19 cellular contexts compared by ENCODE assay signal in genomic region chr21:46181436-46181835, GRCh38. TPM values are rescaled to one million over a fixed set of nuclear protein-coding genes. Genes with fewer than 3 reads are reported as not detected.
A peak's percentile ranks its signal among the peaks of the same experiment; 100 is the strongest.
DNase-seq lines count a peak whose midpoint lies in the region; ATAC-seq and TF ChIP-seq lines count a peak whose summit lies in the region.
"Had no signal": no experiment of that assay in that cellular context is flagged by ENCODE, and none has a peak within 500 bp of the region (broad histone marks: within the 10 kb centered on the region; RNA-seq: fewer than 3 reads in every experiment).

No MANE protein-coding gene starts in this region.

- peaks cover 6% of the 10 kb centered on the region for H3K27me3 Mint-ChIP-seq in activated CD8-positive, alpha-beta memory T cell treated with anti-CD3 and anti-CD28 coated beads, Interleukin-2, amount 10 ng/mL, durations not matched to agents 7 days and 5 days
- H3K27me3 Mint-ChIP-seq in osteocyte (ENCODE audit: unreplicated experiment) = no peaks in the 10 kb centered on the region

- TF ChIP-seq CTCF in osteocyte (IDR thresholded peaks at IDR 0.05) = no peak

- H3K9ac ChIP-seq in HUES6 (ENCODE audit: low read length) = peak overlapping the region; percentile 13

- H3K4me3 ChIP-seq in HUES6 (ENCODE audit: low read depth, low read length) = 0 out of 2 replicates have a peak overlapping the region, but pooled peaks have one; percentile 16
- H3K4me3 ChIP-seq: MG63, PC-9 had no signal

- H3K9me3 ChIP-seq in HUES6 (ENCODE audit: control insufficient read depth, insufficient read depth, low read depth, low read length) = peaks cover 3% of the 10 kb centered on the region; the same call in 1 of the 2 replicates

- H3K4me3 Mint-ChIP-seq in activated CD8-positive, alpha-beta memory T cell treated with anti-CD3 and anti-CD28 coated beads, Interleukin-2, amount 10 ng/mL, durations not matched to agents 7 days and 5 days = no peak overlapping the region
- H3K4me3 Mint-ChIP-seq in osteocyte (ENCODE audit: unreplicated experiment) = no peak overlapping the region
- H3K4me3 Mint-ChIP-seq: CD4-positive, alpha-beta memory T cell had no signal

- peaks cover 21% of the 10 kb centered on the region for H3K4me1 ChIP-seq in HUES6 (ENCODE audit: control insufficient read depth, insufficient read depth, low read length)

- no peak overlapping the region for H3K27ac Mint-ChIP-seq in activated CD8-positive, alpha-beta memory T cell treated with anti-CD3 and anti-CD28 coated beads, Interleukin-2, amount 10 ng/mL, durations not matched to agents 7 days and 5 days
- no peak overlapping the region for H3K27ac Mint-ChIP-seq in osteocyte (ENCODE audit: unreplicated experiment)
- no peak overlapping the region for H3K27ac Mint-ChIP-seq in activated naive CD4-positive, alpha-beta T cell treated with anti-CD3 and anti-CD28 coated beads, Interleukin-2, amount 50 U/mL, for 72 hours
- H3K27ac Mint-ChIP-seq: CD4-positive, alpha-beta memory T cell had no signal

- no peaks in the 10 kb centered on the region for H3K36me3 Mint-ChIP-seq in activated CD8-positive, alpha-beta memory T cell treated with anti-CD3 and anti-CD28 coated beads, Interleukin-2, amount 10 ng/mL, durations not matched to agents 7 days and 5 days
- H3K36me3 Mint-ChIP-seq in osteocyte (ENCODE audit: unreplicated experiment) = peaks cover 5% of the 10 kb centered on the region
- peaks cover 0 to 4% of the 10 kb centered on the region in 2 donors for H3K36me3 Mint-ChIP-seq in activated naive CD4-positive, alpha-beta T cell treated with anti-CD3 and anti-CD28 coated beads, Interleukin-2, amount 50 U/mL, for 72 hours
- H3K36me3 Mint-ChIP-seq: CD4-positive, alpha-beta memory T cell had no signal

- H3K9me3 Mint-ChIP-seq in activated CD8-positive, alpha-beta memory T cell treated with anti-CD3 and anti-CD28 coated beads, Interleukin-2, amount 10 ng/mL, durations not matched to agents 7 days and 5 days (ENCODE audit: low read depth) = no peaks in the 10 kb centered on the region
- peaks cover 12% of the 10 kb centered on the region for H3K9me3 Mint-ChIP-seq in osteocyte (ENCODE audit: unreplicated experiment)
- no peaks in the 10 kb centered on the region for H3K9me3 Mint-ChIP-seq in activated naive CD4-positive, alpha-beta T cell treated with anti-CD3 and anti-CD28 coated beads, Interleukin-2, amount 50 U/mL, for 72 hours

- H3K4me1 Mint-ChIP-seq in activated CD8-positive, alpha-beta memory T cell treated with anti-CD3 and anti-CD28 coated beads, Interleukin-2, amount 10 ng/mL, durations not matched to agents 7 days and 5 days = peaks cover 14% of the 10 kb centered on the region
- H3K4me1 Mint-ChIP-seq in osteocyte (ENCODE audit: unreplicated experiment) = peaks cover 12% of the 10 kb centered on the region

- H3K27me3 ChIP-seq in HUES6 (ENCODE audit: control insufficient read depth, insufficient read depth, low read length) = no peaks in the 10 kb centered on the region
- H3K27me3 ChIP-seq: MG63 had no signal

- CTCF ChIA-PET in activated CD8-positive, alpha-beta memory T cell treated with anti-CD3 and anti-CD28 coated beads, Interleukin-2, amount 10 ng/mL, durations not matched to agents 7 days and 5 days (lab: Charles Lee) = no interaction called here

- H3K27ac ChIP-seq in HUES6 (ENCODE audit: low read depth, low read length) = 0 out of 2 replicates have a peak overlapping the region, but pooled peaks have one; percentile 34
- H3K27ac ChIP-seq: PC-9 had no signal

- peaks cover 5% of the 10 kb centered on the region; the same call in 1 of the 2 replicates for H3K36me3 ChIP-seq in HUES6 (ENCODE audit: control insufficient read depth, insufficient read depth, low read length)
- H3K36me3 ChIP-seq: MG63 had no signal

- peak; percentile 34 for DNase-seq in activated CD8-positive, alpha-beta memory T cell treated with anti-CD3 and anti-CD28 coated beads, Interleukin-2, amount 10 ng/mL, durations not matched to agents 7 days and 5 days
- no peak for DNase-seq in activated CD8-positive, alpha-beta memory T cell treated with anti-CD3 and anti-CD28 coated beads, Interleukin-2, amount 50 U/mL, for 48 hours
- peak; percentile 3 for DNase-seq in iPS-NIHi7 (ENCODE audit: extremely low spot score)
- peak; percentile 83 for DNase-seq in osteocyte (ENCODE audit: extremely low spot score, unreplicated experiment)
- no peak for DNase-seq in DMS53 (lab: John Stamatoyannopoulos, UW)
- no peak for DNase-seq in activated naive CD4-positive, alpha-beta T cell treated with anti-CD3 and anti-CD28 coated beads, Interleukin-2, amount 50 U/mL, for 72 hours (ENCODE audit: low spot score in 2 of 2)
- DNase-seq in ecto neural progenitor cell (ENCODE audit: low spot score) = no peak
- DNase-seq: 8988T; Calu3; CD4-positive, alpha-beta memory T cell; DMS79; GOT3; Karpas-422; MG63; NCI-H1092; NCI-H2081; NCI-H510A treated with DMSO at 0.1 percent for 48 hours; PC-9 had no signal

- no peak for ATAC-seq in activated CD8-positive, alpha-beta memory T cell treated with anti-CD3 and anti-CD28 coated beads, Interleukin-2, amount 10 ng/mL, durations not matched to agents 7 days and 5 days
- ATAC-seq in activated naive CD4-positive, alpha-beta T cell treated with anti-CD3 and anti-CD28 coated beads, Interleukin-2, amount 50 U/mL, for 72 hours = no peak

RNA-seq across cellular contexts. Expression of gene SPATC1L, which starts 2.8 kb away (rescaled TPM):
- 1 to 10 TPM; 4.2 to 4.8 TPM for total RNA-seq in activated CD8-positive, alpha-beta memory T cell treated with anti-CD3 and anti-CD28 coated beads, Interleukin-2, amount 10 ng/mL, durations not matched to agents 7 days and 5 days
- 17.5 and 18.9 TPM in 2 replicates for total RNA-seq in osteocyte
- 1 to 10 TPM; 7.1 to 8.9 TPM for total RNA-seq in activated naive CD4-positive, alpha-beta T cell treated with anti-CD3 and anti-CD28 coated beads, Interleukin-2, amount 50 U/mL, for 72 hours

RNA-seq across cellular contexts. Expression of gene FTCD, which starts 26.1 kb away (rescaled TPM):
- not detected for total RNA-seq in activated CD8-positive, alpha-beta memory T cell treated with anti-CD3 and anti-CD28 coated beads, Interleukin-2, amount 10 ng/mL, durations not matched to agents 7 days and 5 days
- total RNA-seq in osteocyte = 2.3 and 2.5 TPM in 2 replicates
- total RNA-seq in activated naive CD4-positive, alpha-beta T cell treated with anti-CD3 and anti-CD28 coated beads, Interleukin-2, amount 50 U/mL, for 72 hours = under 1 TPM; 0.21 to 0.39 TPM

RNA-seq across cellular contexts. Expression of gene LSS, which starts 47.1 kb away (rescaled TPM):
- total RNA-seq in activated CD8-positive, alpha-beta memory T cell treated with anti-CD3 and anti-CD28 coated beads, Interleukin-2, amount 10 ng/mL, durations not matched to agents 7 days and 5 days = 10 to 100 TPM; 44.9 to 49.5 TPM
- 92.0 and 101 TPM in 2 replicates for total RNA-seq in osteocyte
- total RNA-seq in activated naive CD4-positive, alpha-beta T cell treated with anti-CD3 and anti-CD28 coated beads, Interleukin-2, amount 50 U/mL, for 72 hours = 10 to 100 TPM; 17.8 to 26.2 TPM

Comparison
In these comparisons a context has a peak if more than half of its experiments do, and no peak if none do; other contexts are left out.
1. DNase-seq: peak in activated CD8-positive, alpha-beta memory T cell treated with anti-CD3 and anti-CD28 coated beads, Interleukin-2, amount 10 ng/mL, durations not matched to agents 7 days and 5 days (single experiment), iPS-NIHi7 (single experiment) and osteocyte (single experiment); none in activated CD8-positive, alpha-beta memory T cell treated with anti-CD3 and anti-CD28 coated beads, Interleukin-2, amount 50 U/mL, for 48 hours (single experiment), DMS53 (single experiment), activated naive CD4-positive, alpha-beta T cell treated with anti-CD3 and anti-CD28 coated beads, Interleukin-2, amount 50 U/mL, for 72 hours (0 of 2) and ecto neural progenitor cell (single experiment).